1 cellular context compared by ENCODE assay signal in the genomic region with DNA sequence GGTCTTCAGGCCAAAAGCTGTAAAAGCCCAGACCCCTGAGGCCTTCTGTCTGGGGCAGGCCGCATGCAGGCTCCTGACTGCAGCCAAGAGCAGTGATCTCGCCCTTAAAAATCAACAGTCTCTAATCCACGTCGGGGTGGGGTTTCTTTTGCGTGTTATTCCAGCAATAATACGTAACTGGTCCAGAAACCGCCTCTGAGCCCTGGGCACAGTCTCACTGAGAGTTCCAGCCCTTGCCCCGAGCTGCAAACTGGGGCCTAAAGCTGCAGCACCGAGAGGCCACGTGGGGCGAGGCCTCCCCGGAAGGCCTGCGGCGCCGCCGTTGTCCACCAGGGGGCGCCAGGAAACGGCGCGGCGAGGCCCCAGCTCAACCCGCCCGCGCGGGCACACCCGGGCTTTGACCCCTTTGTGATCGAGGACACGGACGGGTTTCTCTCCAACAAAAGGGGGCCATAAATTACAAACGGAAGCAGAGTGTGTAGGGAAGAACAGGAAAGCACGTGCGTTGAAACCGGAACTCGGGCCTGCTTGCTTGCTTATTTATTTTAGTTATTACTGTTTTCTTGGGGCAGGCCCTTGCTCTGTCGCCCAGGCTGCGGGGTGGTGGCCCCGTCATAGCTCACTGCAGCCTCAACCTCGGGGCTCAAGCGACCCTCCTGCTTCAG.
TF ChIP-seq lines count a peak whose summit lies in the region.

No MANE protein-coding gene starts in this region.

TF ChIP-seq in HepG2, 621 proteins besides CTCF, POLR2A, EP300 and RAD21 (continued from another document and continues in another):
- TF ChIP-seq ZNF556 (CRISPR knock-in tag; IDR thresholded peaks at IDR 0.05; ENCODE audit: borderline replicate concordance) (peak; percentile 47; the same call in 1 of the 2 replicates), MIER3 (CRISPR knock-in tag; IDR thresholded peaks at IDR 0.05; ENCODE audit: borderline replicate concordance) (peak; percentile 79), ZSCAN21 (CRISPR knock-in tag; IDR thresholded peaks at IDR 0.05; ENCODE audit: borderline replicate concordance) (peak; percentile 88), ZNF720 (CRISPR knock-in tag; IDR thresholded peaks at IDR 0.05) (no peak), CAMTA2 (CRISPR knock-in tag; IDR thresholded peaks at IDR 0.05; ENCODE audit: borderline replicate concordance) (peak; percentile 97; the same call in 1 of the 2 replicates), ZFP62 (CRISPR knock-in tag; IDR thresholded peaks at IDR 0.05) (no peak), TOE1 (CRISPR knock-in tag; IDR thresholded peaks at IDR 0.05) (0 out of 2 replicates have a peak, but pooled peaks have one; percentile 83), RAD51 (IDR thresholded peaks at IDR 0.05; ENCODE audit: borderline replicate concordance) (no peak; the same call in 1 of the 2 replicates), MTA1 (CRISPR knock-in tag; IDR thresholded peaks at IDR 0.05; ENCODE audit: borderline replicate concordance) (peak; percentile 92; the same call in 1 of the 2 replicates), ZBTB7A (CRISPR knock-in tag; IDR thresholded peaks at IDR 0.05) (0 out of 2 replicates have a peak, but pooled peaks have one; percentile 76), CHCHD3 (CRISPR knock-in tag; IDR thresholded peaks at IDR 0.05) (no peak; the same call in 1 of the 2 replicates), ZNF382 (CRISPR knock-in tag; IDR thresholded peaks at IDR 0.05; ENCODE audit: borderline replicate concordance) (no peak), TOPORS (CRISPR knock-in tag; IDR thresholded peaks at IDR 0.05) (peak; percentile 92), ISL2 (CRISPR knock-in tag; IDR thresholded peaks at IDR 0.05) (no peak), GATAD2A (CRISPR knock-in tag; IDR thresholded peaks at IDR 0.05) (no peak; the same call in none of the 2 replicates), NFYC (CRISPR knock-in tag; IDR thresholded peaks at IDR 0.05) (no peak), NCOR1 (IDR thresholded peaks at IDR 0.05; ENCODE audit: borderline replicate concordance, low read length) (peak; percentile 41; the same call in 1 of the 2 replicates)
- TF ChIP-seq, protein P1, sequence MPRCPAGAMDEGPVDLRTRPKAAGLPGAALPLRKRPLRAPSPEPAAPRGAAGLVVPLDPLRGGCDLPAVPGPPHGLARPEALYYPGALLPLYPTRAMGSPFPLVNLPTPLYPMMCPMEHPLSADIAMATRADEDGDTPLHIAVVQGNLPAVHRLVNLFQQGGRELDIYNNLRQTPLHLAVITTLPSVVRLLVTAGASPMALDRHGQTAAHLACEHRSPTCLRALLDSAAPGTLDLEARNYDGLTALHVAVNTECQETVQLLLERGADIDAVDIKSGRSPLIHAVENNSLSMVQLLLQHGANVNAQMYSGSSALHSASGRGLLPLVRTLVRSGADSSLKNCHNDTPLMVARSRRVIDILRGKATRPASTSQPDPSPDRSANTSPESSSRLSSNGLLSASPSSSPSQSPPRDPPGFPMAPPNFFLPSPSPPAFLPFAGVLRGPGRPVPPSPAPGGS (CRISPR knock-in tag; IDR thresholded peaks at IDR 0.05): peak; percentile 85
- TF ChIP-seq, protein P2, sequence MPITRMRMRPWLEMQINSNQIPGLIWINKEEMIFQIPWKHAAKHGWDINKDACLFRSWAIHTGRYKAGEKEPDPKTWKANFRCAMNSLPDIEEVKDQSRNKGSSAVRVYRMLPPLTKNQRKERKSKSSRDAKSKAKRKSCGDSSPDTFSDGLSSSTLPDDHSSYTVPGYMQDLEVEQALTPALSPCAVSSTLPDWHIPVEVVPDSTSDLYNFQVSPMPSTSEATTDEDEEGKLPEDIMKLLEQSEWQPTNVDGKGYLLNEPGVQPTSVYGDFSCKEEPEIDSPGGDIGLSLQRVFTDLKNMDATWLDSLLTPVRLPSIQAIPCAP (CRISPR knock-in tag; IDR thresholded peaks at IDR 0.05; ENCODE audit: low read depth): no peak
- TF ChIP-seq, protein P3, sequence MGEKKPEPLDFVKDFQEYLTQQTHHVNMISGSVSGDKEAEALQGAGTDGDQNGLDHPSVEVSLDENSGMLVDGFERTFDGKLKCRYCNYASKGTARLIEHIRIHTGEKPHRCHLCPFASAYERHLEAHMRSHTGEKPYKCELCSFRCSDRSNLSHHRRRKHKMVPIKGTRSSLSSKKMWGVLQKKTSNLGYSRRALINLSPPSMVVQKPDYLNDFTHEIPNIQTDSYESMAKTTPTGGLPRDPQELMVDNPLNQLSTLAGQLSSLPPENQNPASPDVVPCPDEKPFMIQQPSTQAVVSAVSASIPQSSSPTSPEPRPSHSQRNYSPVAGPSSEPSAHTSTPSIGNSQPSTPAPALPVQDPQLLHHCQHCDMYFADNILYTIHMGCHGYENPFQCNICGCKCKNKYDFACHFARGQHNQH (CRISPR knock-in tag; IDR thresholded peaks at IDR 0.05): peak; percentile 95
- TF ChIP-seq, protein P4, sequence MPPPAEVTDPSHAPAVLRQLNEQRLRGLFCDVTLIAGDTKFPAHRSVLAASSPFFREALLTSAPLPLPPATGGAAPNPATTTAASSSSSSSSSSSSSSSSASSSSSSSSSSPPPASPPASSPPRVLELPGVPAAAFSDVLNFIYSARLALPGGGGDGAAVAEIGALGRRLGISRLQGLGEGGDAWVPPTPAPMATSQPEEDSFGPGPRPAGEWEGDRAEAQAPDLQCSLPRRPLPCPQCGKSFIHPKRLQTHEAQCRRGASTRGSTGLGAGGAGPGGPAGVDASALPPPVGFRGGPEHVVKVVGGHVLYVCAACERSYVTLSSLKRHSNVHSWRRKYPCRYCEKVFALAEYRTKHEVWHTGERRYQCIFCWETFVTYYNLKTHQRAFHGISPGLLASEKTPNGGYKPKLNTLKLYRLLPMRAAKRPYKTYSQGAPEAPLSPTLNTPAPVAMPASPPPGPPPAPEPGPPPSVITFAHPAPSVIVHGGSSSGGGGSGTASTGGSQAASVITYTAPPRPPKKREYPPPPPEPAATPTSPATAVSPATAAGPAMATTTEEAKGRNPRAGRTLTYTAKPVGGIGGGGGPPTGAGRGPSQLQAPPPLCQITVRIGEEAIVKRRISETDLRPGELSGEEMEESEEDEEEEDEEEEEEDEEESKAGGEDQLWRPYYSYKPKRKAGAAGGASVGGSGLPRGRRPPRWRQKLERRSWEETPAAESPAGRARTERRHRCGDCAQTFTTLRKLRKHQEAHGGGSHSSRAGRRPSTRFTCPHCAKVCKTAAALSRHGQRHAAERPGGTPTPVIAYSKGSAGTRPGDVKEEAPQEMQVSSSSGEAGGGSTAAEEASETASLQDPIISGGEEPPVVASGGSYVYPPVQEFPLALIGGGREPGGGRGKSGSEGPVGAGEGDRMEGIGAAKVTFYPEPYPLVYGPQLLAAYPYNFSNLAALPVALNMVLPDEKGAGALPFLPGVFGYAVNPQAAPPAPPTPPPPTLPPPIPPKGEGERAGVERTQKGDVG (CRISPR knock-in tag; IDR thresholded peaks at IDR 0.05; ENCODE audit: borderline replicate concordance): peak; percentile 90; the same call in 1 of the 2 replicates
- TF ChIP-seq, protein P5, sequence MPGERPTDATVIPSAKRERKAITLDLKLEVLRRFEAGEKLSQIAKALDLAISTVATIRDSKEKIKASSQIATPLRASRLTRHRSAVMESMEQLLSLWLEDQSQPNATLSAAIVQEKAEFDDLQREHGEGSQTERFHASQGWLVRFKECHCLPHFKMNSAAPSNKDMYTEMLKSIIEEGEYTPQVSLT (CRISPR knock-in tag; IDR thresholded peaks at IDR 0.05; ENCODE audit: borderline replicate concordance, low read depth): no peak
- TF ChIP-seq, protein P6, sequence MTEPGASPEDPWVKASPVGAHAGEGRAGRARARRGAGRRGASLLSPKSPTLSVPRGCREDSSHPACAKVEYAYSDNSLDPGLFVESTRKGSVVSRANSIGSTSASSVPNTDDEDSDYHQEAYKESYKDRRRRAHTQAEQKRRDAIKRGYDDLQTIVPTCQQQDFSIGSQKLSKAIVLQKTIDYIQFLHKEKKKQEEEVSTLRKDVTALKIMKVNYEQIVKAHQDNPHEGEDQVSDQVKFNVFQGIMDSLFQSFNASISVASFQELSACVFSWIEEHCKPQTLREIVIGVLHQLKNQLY (CRISPR knock-in tag; IDR thresholded peaks at IDR 0.05): peak; percentile 83
- TF ChIP-seq, protein P7, sequence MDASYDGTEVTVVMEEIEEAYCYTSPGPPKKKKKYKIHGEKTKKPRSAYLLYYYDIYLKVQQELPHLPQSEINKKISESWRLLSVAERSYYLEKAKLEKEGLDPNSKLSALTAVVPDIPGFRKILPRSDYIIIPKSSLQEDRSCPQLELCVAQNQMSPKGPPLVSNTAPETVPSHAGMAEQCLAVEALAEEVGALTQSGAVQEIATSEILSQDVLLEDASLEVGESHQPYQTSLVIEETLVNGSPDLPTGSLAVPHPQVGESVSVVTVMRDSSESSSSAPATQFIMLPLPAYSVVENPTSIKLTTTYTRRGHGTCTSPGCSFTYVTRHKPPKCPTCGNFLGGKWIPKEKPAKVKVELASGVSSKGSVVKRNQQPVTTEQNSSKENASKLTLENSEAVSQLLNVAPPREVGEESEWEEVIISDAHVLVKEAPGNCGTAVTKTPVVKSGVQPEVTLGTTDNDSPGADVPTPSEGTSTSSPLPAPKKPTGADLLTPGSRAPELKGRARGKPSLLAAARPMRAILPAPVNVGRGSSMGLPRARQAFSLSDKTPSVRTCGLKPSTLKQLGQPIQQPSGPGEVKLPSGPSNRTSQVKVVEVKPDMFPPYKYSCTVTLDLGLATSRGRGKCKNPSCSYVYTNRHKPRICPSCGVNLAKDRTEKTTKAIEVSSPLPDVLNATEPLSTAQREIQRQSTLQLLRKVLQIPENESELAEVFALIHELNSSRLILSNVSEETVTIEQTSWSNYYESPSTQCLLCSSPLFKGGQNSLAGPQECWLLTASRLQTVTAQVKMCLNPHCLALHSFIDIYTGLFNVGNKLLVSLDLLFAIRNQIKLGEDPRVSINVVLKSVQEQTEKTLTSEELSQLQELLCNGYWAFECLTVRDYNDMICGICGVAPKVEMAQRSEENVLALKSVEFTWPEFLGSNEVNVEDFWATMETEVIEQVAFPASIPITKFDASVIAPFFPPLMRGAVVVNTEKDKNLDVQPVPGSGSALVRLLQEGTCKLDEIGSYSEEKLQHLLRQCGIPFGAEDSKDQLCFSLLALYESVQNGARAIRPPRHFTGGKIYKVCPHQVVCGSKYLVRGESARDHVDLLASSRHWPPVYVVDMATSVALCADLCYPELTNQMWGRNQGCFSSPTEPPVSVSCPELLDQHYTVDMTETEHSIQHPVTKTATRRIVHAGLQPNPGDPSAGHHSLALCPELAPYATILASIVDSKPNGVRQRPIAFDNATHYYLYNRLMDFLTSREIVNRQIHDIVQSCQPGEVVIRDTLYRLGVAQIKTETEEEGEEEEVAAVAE (CRISPR knock-in tag; IDR thresholded peaks at IDR 0.05; ENCODE audit: borderline replicate concordance): peak; percentile 71; the same call in 1 of the 2 replicates
- TF ChIP-seq, protein P8, sequence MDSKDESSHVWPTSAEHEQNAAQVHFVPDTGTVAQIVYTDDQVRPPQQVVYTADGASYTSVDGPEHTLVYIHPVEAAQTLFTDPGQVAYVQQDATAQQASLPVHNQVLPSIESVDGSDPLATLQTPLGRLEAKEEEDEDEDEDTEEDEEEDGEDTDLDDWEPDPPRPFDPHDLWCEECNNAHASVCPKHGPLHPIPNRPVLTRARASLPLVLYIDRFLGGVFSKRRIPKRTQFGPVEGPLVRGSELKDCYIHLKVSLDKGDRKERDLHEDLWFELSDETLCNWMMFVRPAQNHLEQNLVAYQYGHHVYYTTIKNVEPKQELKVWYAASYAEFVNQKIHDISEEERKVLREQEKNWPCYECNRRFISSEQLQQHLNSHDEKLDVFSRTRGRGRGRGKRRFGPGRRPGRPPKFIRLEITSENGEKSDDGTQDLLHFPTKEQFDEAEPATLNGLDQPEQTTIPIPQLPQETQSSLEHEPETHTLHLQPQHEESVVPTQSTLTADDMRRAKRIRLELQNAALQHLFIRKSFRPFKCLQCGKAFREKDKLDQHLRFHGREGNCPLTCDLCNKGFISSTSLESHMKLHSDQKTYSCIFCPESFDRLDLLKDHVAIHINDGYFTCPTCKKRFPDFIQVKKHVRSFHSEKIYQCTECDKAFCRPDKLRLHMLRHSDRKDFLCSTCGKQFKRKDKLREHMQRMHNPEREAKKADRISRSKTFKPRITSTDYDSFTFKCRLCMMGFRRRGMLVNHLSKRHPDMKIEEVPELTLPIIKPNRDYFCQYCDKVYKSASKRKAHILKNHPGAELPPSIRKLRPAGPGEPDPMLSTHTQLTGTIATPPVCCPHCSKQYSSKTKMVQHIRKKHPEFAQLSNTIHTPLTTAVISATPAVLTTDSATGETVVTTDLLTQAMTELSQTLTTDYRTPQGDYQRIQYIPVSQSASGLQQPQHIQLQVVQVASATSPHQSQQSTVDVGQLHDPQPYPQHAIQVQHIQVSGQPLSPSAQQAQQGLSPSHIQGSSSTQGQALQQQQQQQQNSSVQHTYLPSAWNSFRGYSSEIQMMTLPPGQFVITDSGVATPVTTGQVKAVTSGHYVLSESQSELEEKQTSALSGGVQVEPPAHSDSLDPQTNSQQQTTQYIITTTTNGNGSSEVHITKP (CRISPR knock-in tag; IDR thresholded peaks at IDR 0.05; ENCODE audit: low read depth): no peak; the same call in 1 of the 2 replicates
- TF ChIP-seq, protein P9, sequence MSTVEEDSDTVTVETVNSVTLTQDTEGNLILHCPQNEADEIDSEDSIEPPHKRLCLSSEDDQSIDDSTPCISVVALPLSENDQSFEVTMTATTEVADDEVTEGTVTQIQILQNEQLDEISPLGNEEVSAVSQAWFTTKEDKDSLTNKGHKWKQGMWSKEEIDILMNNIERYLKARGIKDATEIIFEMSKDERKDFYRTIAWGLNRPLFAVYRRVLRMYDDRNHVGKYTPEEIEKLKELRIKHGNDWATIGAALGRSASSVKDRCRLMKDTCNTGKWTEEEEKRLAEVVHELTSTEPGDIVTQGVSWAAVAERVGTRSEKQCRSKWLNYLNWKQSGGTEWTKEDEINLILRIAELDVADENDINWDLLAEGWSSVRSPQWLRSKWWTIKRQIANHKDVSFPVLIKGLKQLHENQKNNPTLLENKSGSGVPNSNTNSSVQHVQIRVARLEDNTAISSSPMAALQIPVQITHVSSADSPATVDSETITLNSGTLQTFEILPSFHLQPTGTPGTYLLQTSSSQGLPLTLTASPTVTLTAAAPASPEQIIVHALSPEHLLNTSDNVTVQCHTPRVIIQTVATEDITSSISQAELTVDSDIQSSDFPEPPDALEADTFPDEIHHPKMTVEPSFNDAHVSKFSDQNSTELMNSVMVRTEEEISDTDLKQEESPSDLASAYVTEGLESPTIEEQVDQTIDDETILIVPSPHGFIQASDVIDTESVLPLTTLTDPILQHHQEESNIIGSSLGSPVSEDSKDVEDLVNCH (CRISPR knock-in tag; IDR thresholded peaks at IDR 0.05): no peak
- TF ChIP-seq, protein P10, sequence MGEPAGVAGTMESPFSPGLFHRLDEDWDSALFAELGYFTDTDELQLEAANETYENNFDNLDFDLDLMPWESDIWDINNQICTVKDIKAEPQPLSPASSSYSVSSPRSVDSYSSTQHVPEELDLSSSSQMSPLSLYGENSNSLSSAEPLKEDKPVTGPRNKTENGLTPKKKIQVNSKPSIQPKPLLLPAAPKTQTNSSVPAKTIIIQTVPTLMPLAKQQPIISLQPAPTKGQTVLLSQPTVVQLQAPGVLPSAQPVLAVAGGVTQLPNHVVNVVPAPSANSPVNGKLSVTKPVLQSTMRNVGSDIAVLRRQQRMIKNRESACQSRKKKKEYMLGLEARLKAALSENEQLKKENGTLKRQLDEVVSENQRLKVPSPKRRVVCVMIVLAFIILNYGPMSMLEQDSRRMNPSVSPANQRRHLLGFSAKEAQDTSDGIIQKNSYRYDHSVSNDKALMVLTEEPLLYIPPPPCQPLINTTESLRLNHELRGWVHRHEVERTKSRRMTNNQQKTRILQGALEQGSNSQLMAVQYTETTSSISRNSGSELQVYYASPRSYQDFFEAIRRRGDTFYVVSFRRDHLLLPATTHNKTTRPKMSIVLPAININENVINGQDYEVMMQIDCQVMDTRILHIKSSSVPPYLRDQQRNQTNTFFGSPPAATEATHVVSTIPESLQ (CRISPR knock-in tag; conservative IDR thresholded peaks at IDR 0.05): 0 out of 2 replicates have a peak, but pooled peaks have one; percentile 45
